14 cellular contexts compared by ENCODE assay signal in genomic region chr22:47927811-47928210, GRCh38.
DNase-seq lines count a peak whose midpoint lies in the region; ATAC-seq and TF ChIP-seq lines count a peak whose summit lies in the region.
"Had no signal": no experiment of that assay in that cellular context is flagged by ENCODE, and none has a peak within 500 bp of the region (broad histone marks: within the 10 kb centered on the region; RNA-seq: fewer than 3 reads in every experiment).

No MANE protein-coding gene starts in this region.

- peaks cover 2% of the 10 kb centered on the region for H3K27me3 Mint-ChIP-seq in nephron progenitor cell (ENCODE audit: low read depth, poor library complexity)
- H3K27me3 Mint-ChIP-seq in CD8-positive, alpha-beta memory T cell, result peaks cover 8 to 12% of the 10 kb centered on the region in 2 donors

- POLR2A ChIA-PET in OCI-LY7 (lab: Charles Lee), result interaction anchor here (0.7 to 1.3 kb wide), 4 partner anchors 9 to 163 kb away, joined by 3 to 7 read pairs (median 4); no protein-coding TSS in a partner anchor
- POLR2A ChIA-PET in CD8-positive, alpha-beta memory T cell (lab: Charles Lee), result no interaction called here

- H3K79me2 ChIP-seq in OCI-LY7 (ENCODE audit: insufficient read depth, low read depth, low read length), result no peaks in the 10 kb centered on the region

- TF ChIP-seq POLR2A in thyroid gland (IDR thresholded peaks at IDR 0.05), result no peak

- H3K36me3 Mint-ChIP-seq in nephron progenitor cell (ENCODE audit: low read depth), result no peaks in the 10 kb centered on the region
- peaks cover 0 to 8% (median 0%) of the 10 kb centered on the region in 3 donors for H3K36me3 Mint-ChIP-seq in CD8-positive, alpha-beta memory T cell
- H3K36me3 Mint-ChIP-seq: CD4-positive, CD25-positive, alpha-beta regulatory T cell; IgD-negative memory B cell had no signal

- H3K4me3 Mint-ChIP-seq in nephron progenitor cell, result no peak overlapping the region
- no peak overlapping the region for H3K4me3 Mint-ChIP-seq in CD8-positive, alpha-beta memory T cell
- H3K4me3 Mint-ChIP-seq: CD4-positive, CD25-positive, alpha-beta regulatory T cell; IgD-negative memory B cell had no signal

- H3K27me3 ChIP-seq in BLaER1 (no peaks in the 10 kb centered on the region), thyroid gland (no peaks in the 10 kb centered on the region)
- H3K27me3 ChIP-seq in CD8-positive, alpha-beta memory T cell (ENCODE audit: insufficient read depth, low read length, poor library complexity, severe bottlenecking), result no peaks in the 10 kb centered on the region

- H3K36me3 ChIP-seq in BLaER1, result no peaks in the 10 kb centered on the region
- H3K36me3 ChIP-seq in OCI-LY7 (ENCODE audit: insufficient read depth, low read length), result no peaks in the 10 kb centered on the region; the same call in 1 of the 2 replicates
- no peaks in the 10 kb centered on the region for H3K36me3 ChIP-seq in thyroid gland
- no peaks in the 10 kb centered on the region for H3K36me3 ChIP-seq in CD8-positive, alpha-beta memory T cell (ENCODE audit: insufficient read depth, low read length)
- H3K36me3 ChIP-seq: HAP-1 had no signal

- H3K9ac ChIP-seq in BLaER1, result no peak overlapping the region

- no peak overlapping the region for H3K27ac ChIP-seq in BLaER1
- no peak overlapping the region for H3K27ac ChIP-seq in OCI-LY7 (ENCODE audit: low read depth, low read length, poor library complexity, severe bottlenecking)
- H3K27ac ChIP-seq in thyroid gland, result peak overlapping the region; percentile 59 to 67 (median 60)
- H3K27ac ChIP-seq in CD8-positive, alpha-beta memory T cell (ENCODE audit: low read depth, low read length), result no peak overlapping the region

- peaks cover 22% of the 10 kb centered on the region for H3K9me3 ChIP-seq in BLaER1
- peaks cover 17% of the 10 kb centered on the region; the same call in 1 of the 2 replicates for H3K9me3 ChIP-seq in OCI-LY7 (ENCODE audit: low read length)
- no peaks in the 10 kb centered on the region for H3K9me3 ChIP-seq in thyroid gland
- H3K9me3 ChIP-seq in CD8-positive, alpha-beta memory T cell (ENCODE audit: low read length), result no peaks in the 10 kb centered on the region
- H3K9me3 ChIP-seq: HAP-1 had no signal

- intact Hi-C loops in OCI-LY7 (cut with micrococcal nuclease; ENCODE audit: unreplicated experiment), result no loop called here
- intact Hi-C loops in thyroid gland (cut with DNase I), result no loop called here

- no peak for TF ChIP-seq CTCF in OCI-LY7 (conservative IDR thresholded peaks at IDR 0.05; ENCODE audit: low read length)
- no peak for TF ChIP-seq CTCF in nephron progenitor cell (IDR thresholded peaks at IDR 0.05)
- no peak for TF ChIP-seq CTCF in thyroid gland (IDR thresholded peaks at IDR 0.05)

- H2AFZ ChIP-seq in OCI-LY7 (ENCODE audit: low read length), result peak overlapping the region; percentile 69; the same call in 1 of the 2 replicates

- H3K4me3 ChIP-seq in BLaER1 (no peak overlapping the region), OCI-LY7 (ENCODE audit: low read depth, low read length, poor library complexity, severe bottlenecking) (no peak overlapping the region), thyroid gland (replicated peaks in 1 of 3) (no peak overlapping the region)
- H3K4me3 ChIP-seq in CD8-positive, alpha-beta memory T cell (ENCODE audit: low read length), result no peak overlapping the region
- H3K4me3 ChIP-seq: HAP-1 had no signal

- H3K4me1 ChIP-seq in BLaER1, result peaks cover 46% of the 10 kb centered on the region
- H3K4me1 ChIP-seq in OCI-LY7 (ENCODE audit: insufficient read depth, low read length, poor library complexity, severe bottlenecking), result peaks cover 26% of the 10 kb centered on the region
- H3K4me1 ChIP-seq in thyroid gland, result peaks cover 30 to 40% of the 10 kb centered on the region in 2 donors
- no peaks in the 10 kb centered on the region for H3K4me1 ChIP-seq in CD8-positive, alpha-beta memory T cell (ENCODE audit: insufficient read depth, low read length)
- H3K4me1 ChIP-seq: HAP-1 had no signal

- BruUV-seq in OCI-LY7 (replicated peaks; lab: Mats Ljungman, UMichigan), result no TSS peak

- no peak for DNase-seq in OCI-LY7 (ENCODE audit: low spot score)
- DNase-seq in nephron progenitor cell, result no peak
- DNase-seq in thyroid gland, result peak; percentile 10 to 22
- no peak for DNase-seq in CD8-positive, alpha-beta memory T cell
- DNase-seq: ACHN; Calu3; CD4-positive, CD25-positive, alpha-beta regulatory T cell; DMS 273 treated with DMSO at 0.1 percent for 48 hours; KG1 had no signal

- H3K9me3 Mint-ChIP-seq in nephron progenitor cell, result peaks cover 89% of the 10 kb centered on the region
- peaks cover 0 to 4% (median 3%) of the 10 kb centered on the region in 5 donors for H3K9me3 Mint-ChIP-seq in CD8-positive, alpha-beta memory T cell

- H3K4me1 Mint-ChIP-seq in nephron progenitor cell, result peaks cover 5% of the 10 kb centered on the region
- no peaks in the 10 kb centered on the region for H3K4me1 Mint-ChIP-seq in CD8-positive, alpha-beta memory T cell
- H3K4me1 Mint-ChIP-seq: CD4-positive, CD25-positive, alpha-beta regulatory T cell; IgD-negative memory B cell had no signal

- peak overlapping the region; percentile 72 for H3K4me2 ChIP-seq in BLaER1
- H3K4me2 ChIP-seq in OCI-LY7 (ENCODE audit: low read length), result peak overlapping the region; percentile 48; the same call in 1 of the 2 replicates

- 80 to 94% methylated on average over 10 to 17 of the region's 17 CpGs for WGBS in thyroid gland, 2 donors

- H3K27ac Mint-ChIP-seq in nephron progenitor cell, result peak overlapping the region; percentile 54
- H3K27ac Mint-ChIP-seq in CD8-positive, alpha-beta memory T cell, result no peak overlapping the region
- H3K27ac Mint-ChIP-seq: CD4-positive, CD25-positive, alpha-beta regulatory T cell; IgD-negative memory B cell had no signal

- no peaks in the 10 kb centered on the region for H3K9me2 ChIP-seq in OCI-LY7 (ENCODE audit: insufficient read depth, low read length)

- CTCF ChIA-PET in OCI-LY7 (lab: Charles Lee; ENCODE audit: unreplicated experiment), result interaction anchor here (1.5 kb wide), 1 partner anchor 8 kb away, joined by 3 read pairs; no protein-coding TSS in a partner anchor
- CTCF ChIA-PET in CD8-positive, alpha-beta memory T cell (lab: Charles Lee), result no interaction called here

- no peak for ATAC-seq in HG03432 (IDR thresholded peaks at IDR 0.05; ENCODE audit: unreplicated experiment)
- ATAC-seq in GM21526 (IDR thresholded peaks at IDR 0.05; ENCODE audit: low FRiP score, unreplicated experiment), result no peak

- H4K20me1 ChIP-seq in BLaER1 (no peaks in the 10 kb centered on the region), OCI-LY7 (ENCODE audit: insufficient read depth, low read length) (no peaks in the 10 kb centered on the region)

Comparison
In these comparisons a context has a peak if more than half of its experiments do, and no peak if none do; other contexts are left out.
1. H3K27ac ChIP-seq: peak in thyroid gland (3 of 3); none in BLaER1 (single experiment), OCI-LY7 (single experiment) and CD8-positive, alpha-beta memory T cell (single experiment).
2. DNase-seq: peak in thyroid gland (2 of 2); none in OCI-LY7 (single experiment), nephron progenitor cell (single experiment) and CD8-positive, alpha-beta memory T cell (0 of 5).